In genomic region chr17:50864747-50865059, GRCh38 we compare ENCODE assay signal across 8 cellular contexts. TPM values are rescaled to one million over a fixed set of nuclear protein-coding genes. Genes with fewer than 3 reads are reported as not detected.
A peak's percentile ranks its signal among the peaks of the same experiment; 100 is the strongest.
DNase-seq lines count a peak whose midpoint lies in the region; ATAC-seq and TF ChIP-seq lines count a peak whose summit lies in the region.

No MANE protein-coding gene starts in this region.

- CTCF ChIA-PET in T-cell (lab: Charles Lee) = interaction anchor here in 1 of 2 donors (5.2 kb wide), 1 partner anchor 12 kb away, joined by 31 read pairs; no protein-coding TSS in a partner anchor

- DNase-seq in GM12865 (ENCODE audit: low read depth) (no peak), T-cell (peak in 1 of 34 experiments; percentile 11), fibroblast of mammary gland (ENCODE audit: low read depth) (no peak), retinal pigment epithelial cell (ENCODE audit: low read depth) (no peak), COR-L47 (lab: John Stamatoyannopoulos, UW) (no peak)

- POLR2A ChIA-PET in T-cell (lab: Charles Lee) = interaction anchor here in 1 of 2 donors (0.6 to 3.2 kb wide), 3 partner anchors 9 to 34 kb away, joined by 3 to 30 read pairs (median 16); no protein-coding TSS in a partner anchor

- H3K9me3 Mint-ChIP-seq in T-cell = no peaks in the 10 kb centered on the region

- H3K27ac Mint-ChIP-seq in T-cell = peak overlapping the region; percentile 97 to 98

- ATAC-seq in T-cell (replicated peaks in 1 of 4) (no peak), HG03175 (IDR thresholded peaks at IDR 0.05; ENCODE audit: unreplicated experiment) (no peak), GM18502 (IDR thresholded peaks at IDR 0.05; ENCODE audit: poor library complexity, unreplicated experiment) (no peak), HG03571 (IDR thresholded peaks at IDR 0.05; ENCODE audit: unreplicated experiment) (no peak)

- H3K4me3 ChIP-seq in GM12865 (ENCODE audit: low read depth, low read length) (peak overlapping the region; percentile 67), fibroblast of mammary gland (ENCODE audit: control insufficient read depth, low read depth, low read length) (peak overlapping the region; percentile 79), retinal pigment epithelial cell (ENCODE audit: low read length) (peak overlapping the region; percentile 71)

- no peak for TF ChIP-seq CTCF in GM12865 (IDR thresholded peaks at IDR 0.05; ENCODE audit: insufficient read depth, low read depth, low read length, missing control alignments)
- no peak for TF ChIP-seq CTCF in fibroblast of mammary gland (conservative IDR thresholded peaks at IDR 0.05; ENCODE audit: control insufficient read depth, insufficient read depth, low read depth, low read length)
- TF ChIP-seq CTCF in retinal pigment epithelial cell (conservative IDR thresholded peaks at IDR 0.05; ENCODE audit: low read depth, low read length) = no peak

- H3K4me1 Mint-ChIP-seq in T-cell = peaks cover 48 to 69% (median 56%) of the 10 kb centered on the region in 3 donors

- no peaks in the 10 kb centered on the region for H3K27me3 Mint-ChIP-seq in T-cell

- H3K36me3 Mint-ChIP-seq in T-cell = peaks cover 23% of the 10 kb centered on the region

- H3K4me3 Mint-ChIP-seq in T-cell = peak overlapping the region; percentile 98 to 99 (median 98)

RNA-seq across cellular contexts. Expression of gene TOB1, which starts 1.5 kb away (rescaled TPM):
- 100 to 1,000 TPM in 2 of 5 donors, 10 to 100 TPM in 3; 75.4 to 310 (median 92.6) TPM for total RNA-seq in T-cell

RNA-seq across cellular contexts. Expression of gene WFIKKN2, which starts 29.3 kb away (rescaled TPM):
- total RNA-seq in T-cell = not detected
